1 cellular context compared by ENCODE assay signal in genomic region chrX:2928583-2929434, GRCh38.
TF ChIP-seq lines count a peak whose summit lies in the region.

TSS of gene ARSD (minus strand) at chrX:2929339. CDS start at chrX:2929275, 64 bp downstream.

TF ChIP-seq in HepG2, 621 proteins besides CTCF, POLR2A, EP300 and RAD21 (continued from another document):
- TF ChIP-seq, protein P1, sequence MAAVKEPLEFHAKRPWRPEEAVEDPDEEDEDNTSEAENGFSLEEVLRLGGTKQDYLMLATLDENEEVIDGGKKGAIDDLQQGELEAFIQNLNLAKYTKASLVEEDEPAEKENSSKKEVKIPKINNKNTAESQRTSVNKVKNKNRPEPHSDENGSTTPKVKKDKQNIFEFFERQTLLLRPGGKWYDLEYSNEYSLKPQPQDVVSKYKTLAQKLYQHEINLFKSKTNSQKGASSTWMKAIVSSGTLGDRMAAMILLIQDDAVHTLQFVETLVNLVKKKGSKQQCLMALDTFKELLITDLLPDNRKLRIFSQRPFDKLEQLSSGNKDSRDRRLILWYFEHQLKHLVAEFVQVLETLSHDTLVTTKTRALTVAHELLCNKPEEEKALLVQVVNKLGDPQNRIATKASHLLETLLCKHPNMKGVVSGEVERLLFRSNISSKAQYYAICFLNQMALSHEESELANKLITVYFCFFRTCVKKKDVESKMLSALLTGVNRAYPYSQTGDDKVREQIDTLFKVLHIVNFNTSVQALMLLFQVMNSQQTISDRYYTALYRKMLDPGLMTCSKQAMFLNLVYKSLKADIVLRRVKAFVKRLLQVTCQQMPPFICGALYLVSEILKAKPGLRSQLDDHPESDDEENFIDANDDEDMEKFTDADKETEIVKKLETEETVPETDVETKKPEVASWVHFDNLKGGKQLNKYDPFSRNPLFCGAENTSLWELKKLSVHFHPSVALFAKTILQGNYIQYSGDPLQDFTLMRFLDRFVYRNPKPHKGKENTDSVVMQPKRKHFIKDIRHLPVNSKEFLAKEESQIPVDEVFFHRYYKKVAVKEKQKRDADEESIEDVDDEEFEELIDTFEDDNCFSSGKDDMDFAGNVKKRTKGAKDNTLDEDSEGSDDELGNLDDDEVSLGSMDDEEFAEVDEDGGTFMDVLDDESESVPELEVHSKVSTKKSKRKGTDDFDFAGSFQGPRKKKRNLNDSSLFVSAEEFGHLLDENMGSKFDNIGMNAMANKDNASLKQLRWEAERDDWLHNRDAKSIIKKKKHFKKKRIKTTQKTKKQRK (IDR thresholded peaks at IDR 0.05; ENCODE audit: low read length) = no peak
- TF ChIP-seq ZGPAT (CRISPR knock-in tag; IDR thresholded peaks at IDR 0.05) (peak; percentile 45; the same call in 1 of the 2 replicates), ZNF563 (CRISPR knock-in tag; IDR thresholded peaks at IDR 0.05) (peak; percentile 57; the same call in 1 of the 2 replicates), SMAD1 (CRISPR knock-in tag; IDR thresholded peaks at IDR 0.05; ENCODE audit: borderline replicate concordance, low read depth) (no peak), SOX13 (IDR thresholded peaks at IDR 0.05) (no peak), SOX13 (CRISPR knock-in tag; conservative IDR thresholded peaks at IDR 0.05 in 1 of 2, IDR thresholded peaks at IDR 0.05 in 1 of 2) (peak in 1 of 2 experiments; percentile 59; a peak in 2 of 4 replicates), JUND (CRISPR knock-in tag; IDR thresholded peaks at IDR 0.05) (no peak), ZNF572 (CRISPR knock-in tag; IDR thresholded peaks at IDR 0.05) (no peak), ZNF747 (CRISPR knock-in tag; IDR thresholded peaks at IDR 0.05; ENCODE audit: borderline replicate concordance) (no peak), HNF4A (CRISPR knock-in tag; IDR thresholded peaks at IDR 0.05) (0 out of 2 replicates have a peak, but pooled peaks have one; percentile 15), ZNF746 (CRISPR knock-in tag; IDR thresholded peaks at IDR 0.05) (peak; percentile 75; the same call in 1 of the 2 replicates), PAF1 (CRISPR knock-in tag; IDR thresholded peaks at IDR 0.05) (no peak), POLR2G (IDR thresholded peaks at IDR 0.05; ENCODE audit: low read depth, low read length) (peak; percentile 80), ZNF687 (CRISPR knock-in tag; IDR thresholded peaks at IDR 0.05) (peak; percentile 73), KDM2A (CRISPR knock-in tag; IDR thresholded peaks at IDR 0.05; ENCODE audit: borderline replicate concordance, low read depth) (peak; percentile 43; the same call in 1 of the 2 replicates), TBX2 (CRISPR knock-in tag; IDR thresholded peaks at IDR 0.05; ENCODE audit: borderline replicate concordance) (peak; percentile 52), TCF7 (IDR thresholded peaks at IDR 0.05; ENCODE audit: low read depth) (0 out of 2 replicates have a peak, but pooled peaks have one; percentile 14), WIZ (CRISPR knock-in tag; IDR thresholded peaks at IDR 0.05) (no peak), SPEN (CRISPR knock-in tag; IDR thresholded peaks at IDR 0.05; ENCODE audit: low read depth) (0 out of 2 replicates have a peak, but pooled peaks have one; percentile 5), ZNF503 (CRISPR knock-in tag; IDR thresholded peaks at IDR 0.05) (no peak), YEATS4 (CRISPR knock-in tag; IDR thresholded peaks at IDR 0.05; ENCODE audit: borderline replicate concordance) (peak; percentile 48; the same call in 1 of the 2 replicates), GABPB1 (CRISPR knock-in tag; IDR thresholded peaks at IDR 0.05) (peak; percentile 70; the same call in 1 of the 2 replicates), NONO (IDR thresholded peaks at IDR 0.05) (no peak), NONO (CRISPR knock-in tag; conservative IDR thresholded peaks at IDR 0.05) (peak; percentile 69)
- TF ChIP-seq, protein P2, sequence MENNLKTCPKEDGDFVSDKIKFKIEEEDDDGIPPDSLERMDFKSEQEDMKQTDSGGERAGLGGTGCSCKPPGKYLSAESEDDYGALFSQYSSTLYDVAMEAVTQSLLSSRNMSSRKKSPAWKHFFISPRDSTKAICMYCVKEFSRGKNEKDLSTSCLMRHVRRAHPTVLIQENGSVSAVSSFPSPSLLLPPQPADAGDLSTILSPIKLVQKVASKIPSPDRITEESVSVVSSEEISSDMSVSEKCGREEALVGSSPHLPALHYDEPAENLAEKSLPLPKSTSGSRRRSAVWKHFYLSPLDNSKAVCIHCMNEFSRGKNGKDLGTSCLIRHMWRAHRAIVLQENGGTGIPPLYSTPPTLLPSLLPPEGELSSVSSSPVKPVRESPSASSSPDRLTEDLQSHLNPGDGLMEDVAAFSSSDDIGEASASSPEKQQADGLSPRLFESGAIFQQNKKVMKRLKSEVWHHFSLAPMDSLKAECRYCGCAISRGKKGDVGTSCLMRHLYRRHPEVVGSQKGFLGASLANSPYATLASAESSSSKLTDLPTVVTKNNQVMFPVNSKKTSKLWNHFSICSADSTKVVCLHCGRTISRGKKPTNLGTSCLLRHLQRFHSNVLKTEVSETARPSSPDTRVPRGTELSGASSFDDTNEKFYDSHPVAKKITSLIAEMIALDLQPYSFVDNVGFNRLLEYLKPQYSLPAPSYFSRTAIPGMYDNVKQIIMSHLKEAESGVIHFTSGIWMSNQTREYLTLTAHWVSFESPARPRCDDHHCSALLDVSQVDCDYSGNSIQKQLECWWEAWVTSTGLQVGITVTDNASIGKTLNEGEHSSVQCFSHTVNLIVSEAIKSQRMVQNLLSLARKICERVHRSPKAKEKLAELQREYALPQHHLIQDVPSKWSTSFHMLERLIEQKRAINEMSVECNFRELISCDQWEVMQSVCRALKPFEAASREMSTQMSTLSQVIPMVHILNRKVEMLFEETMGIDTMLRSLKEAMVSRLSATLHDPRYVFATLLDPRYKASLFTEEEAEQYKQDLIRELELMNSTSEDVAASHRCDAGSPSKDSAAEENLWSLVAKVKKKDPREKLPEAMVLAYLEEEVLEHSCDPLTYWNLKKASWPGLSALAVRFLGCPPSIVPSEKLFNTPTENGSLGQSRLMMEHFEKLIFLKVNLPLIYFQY (CRISPR knock-in tag; IDR thresholded peaks at IDR 0.05; ENCODE audit: borderline replicate concordance) = peak; percentile 33; the same call in 1 of the 2 replicates
- TF ChIP-seq, protein P3, sequence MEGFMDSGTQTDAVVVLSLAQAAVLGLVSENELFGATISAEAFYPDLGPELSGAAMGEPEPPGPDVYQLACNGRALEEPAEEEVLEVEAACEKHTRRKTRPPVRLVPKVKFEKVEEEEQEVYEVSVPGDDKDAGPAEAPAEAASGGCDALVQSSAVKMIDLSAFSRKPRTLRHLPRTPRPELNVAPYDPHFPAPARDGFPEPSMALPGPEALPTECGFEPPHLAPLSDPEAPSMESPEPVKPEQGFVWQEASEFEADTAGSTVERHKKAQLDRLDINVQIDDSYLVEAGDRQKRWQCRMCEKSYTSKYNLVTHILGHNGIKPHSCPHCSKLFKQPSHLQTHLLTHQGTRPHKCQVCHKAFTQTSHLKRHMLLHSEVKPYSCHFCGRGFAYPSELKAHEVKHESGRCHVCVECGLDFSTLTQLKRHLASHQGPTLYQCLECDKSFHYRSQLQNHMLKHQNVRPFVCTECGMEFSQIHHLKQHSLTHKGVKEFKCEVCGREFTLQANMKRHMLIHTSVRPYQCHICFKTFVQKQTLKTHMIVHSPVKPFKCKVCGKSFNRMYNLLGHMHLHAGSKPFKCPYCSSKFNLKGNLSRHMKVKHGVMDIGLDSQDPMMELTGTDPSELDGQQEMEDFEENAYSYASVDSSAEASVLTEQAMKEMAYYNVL (CRISPR knock-in tag; IDR thresholded peaks at IDR 0.05; ENCODE audit: borderline replicate concordance) = peak; percentile 51; the same call in 1 of the 2 replicates
- TF ChIP-seq, protein P4, sequence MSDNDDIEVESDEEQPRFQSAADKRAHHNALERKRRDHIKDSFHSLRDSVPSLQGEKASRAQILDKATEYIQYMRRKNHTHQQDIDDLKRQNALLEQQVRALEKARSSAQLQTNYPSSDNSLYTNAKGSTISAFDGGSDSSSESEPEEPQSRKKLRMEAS (IDR thresholded peaks at IDR 0.05) = peak; percentile 22; the same call in 1 of the 2 replicates
